In the genomic region with DNA sequence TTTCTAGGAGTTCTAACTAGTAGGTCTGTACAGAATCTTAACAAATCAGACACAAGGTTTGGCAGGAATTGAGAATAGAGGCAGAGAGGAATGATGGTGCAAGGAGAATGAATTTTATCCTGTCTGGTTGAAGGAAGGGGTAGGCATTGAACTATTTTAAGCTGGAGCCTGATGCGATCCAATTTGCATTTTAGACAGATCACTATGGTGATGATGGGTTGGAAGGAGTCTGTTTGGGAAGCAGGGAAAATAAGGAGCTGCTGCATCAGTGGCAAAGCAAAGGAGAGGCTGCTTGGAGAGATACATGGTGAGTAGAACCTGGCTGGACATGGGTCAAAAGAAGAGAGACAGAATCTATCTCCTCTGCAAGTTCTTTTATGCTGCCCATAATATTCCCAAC, we compare ENCODE assay signal across 21 cellular contexts.
DNase-seq lines count a peak whose midpoint lies in the region; TF ChIP-seq lines count a peak whose summit lies in the region.
"Had no signal": no experiment of that assay in that cellular context is flagged by ENCODE, and none has a peak within 500 bp of the region (broad histone marks: within the 10 kb centered on the region; RNA-seq: fewer than 3 reads in every experiment).

No MANE protein-coding gene starts in this region.

- POLR2A ChIA-PET in AG04450 (lab: Yijun Ruan, JAX), result interaction anchor here (0.6 kb wide), 1 partner anchor 26 kb away, joined by 3 read pairs; no protein-coding TSS in a partner anchor

- H3K27me3 ChIP-seq in AG04450 (ENCODE audit: control insufficient read depth, insufficient read depth, low read length) (no peaks in the 10 kb centered on the region), dorsolateral prefrontal cortex (no peaks in the 10 kb centered on the region)

- intact Hi-C loops in dorsolateral prefrontal cortex (cut with DNase I), result loop anchor here in 1 of 2 donors (10.0 kb wide), 1 partner anchor 74 kb away; no protein-coding TSS in a partner anchor

- no peaks in the 10 kb centered on the region for H3K36me3 ChIP-seq in SK-N-MC (ENCODE audit: insufficient read depth, low read length)

- DNase-seq in AG04450 (ENCODE audit: low read depth, low spot score) (no peak), SK-N-MC (ENCODE audit: low read depth, low spot score) (no peak), dorsolateral prefrontal cortex (peak in 1 of 10 donors; percentile 18), osteocyte (ENCODE audit: extremely low spot score, unreplicated experiment) (no peak), HCEC 1CT (no peak)
- no peak for DNase-seq in activated CD4-positive, alpha-beta T cell treated with anti-CD3 and anti-CD28 coated beads for 4 hours
- no peak for DNase-seq in activated CD8-positive, alpha-beta memory T cell treated with anti-CD3 and anti-CD28 coated beads, Interleukin-2, amount 50 U/mL, for 48 hours
- no peak for DNase-seq in stimulated activated CD4-positive, alpha-beta T cell treated with anti-CD3 and anti-CD28 coated beads, Interleukin-2, amount 100 ng/mL, for 48 hours
- DNase-seq: ACHN, EL, GF-D8, Kasumi-1, NCI-H1694, NCI-H2081 treated with DMSO at 0.1 percent for 48 hours, NCI-H2171 treated with DMSO at 0.1 percent for 48 hours, NCI-H446, PC-3, Right ventricle myocardium superior had no signal

- H3K4me3 ChIP-seq in AG04450 (ENCODE audit: low read depth, low read length), result no peak overlapping the region
- H3K4me3 ChIP-seq in SK-N-MC, result peak overlapping the region; percentile 61
- no peak overlapping the region for H3K4me3 ChIP-seq in dorsolateral prefrontal cortex

- H3K4me1 Mint-ChIP-seq in osteocyte (ENCODE audit: unreplicated experiment), result peaks cover 23% of the 10 kb centered on the region
- H3K4me1 Mint-ChIP-seq: B cell had no signal

- H3K4me3 Mint-ChIP-seq in osteocyte (ENCODE audit: unreplicated experiment), result no peak overlapping the region
- H3K4me3 Mint-ChIP-seq: B cell, CD14-positive monocyte had no signal

- H3K9me3 Mint-ChIP-seq in osteocyte (ENCODE audit: unreplicated experiment), result peaks cover 11% of the 10 kb centered on the region

- H3K27me3 Mint-ChIP-seq in osteocyte (ENCODE audit: unreplicated experiment), result no peaks in the 10 kb centered on the region

- H3K27ac ChIP-seq in AG04450 (ENCODE audit: low read depth, low read length), result peak overlapping the region; percentile 54
- peak overlapping the region; percentile 98 for H3K27ac ChIP-seq in SK-N-MC
- H3K27ac ChIP-seq in dorsolateral prefrontal cortex, result peak overlapping the region in 46 of 59 donors; percentile 2 to 87 (median 64)
- H3K27ac ChIP-seq: 22Rv1 had no signal

- TF ChIP-seq CTCF in AG04450 (IDR thresholded peaks at IDR 0.05; ENCODE audit: low read depth, low read length), result no peak
- TF ChIP-seq CTCF in dorsolateral prefrontal cortex (IDR thresholded peaks at IDR 0.05 in 54 of 56, conservative IDR thresholded peaks at IDR 0.05 in 2 of 56; ENCODE audit: low read depth in 1 of 56, partially characterized antibody in 56 of 56), result no peak
- TF ChIP-seq CTCF in osteocyte (IDR thresholded peaks at IDR 0.05), result no peak

- peak overlapping the region; percentile 63 for H3K27ac Mint-ChIP-seq in osteocyte (ENCODE audit: unreplicated experiment)
- H3K27ac Mint-ChIP-seq: B cell, CD14-positive monocyte had no signal

- CTCF ChIA-PET in AG04450 (lab: Charles Lee), result interaction anchor here (0.6 kb wide), 1 partner anchor 16 kb away, joined by 4 read pairs; no protein-coding TSS in a partner anchor

- H3K9me3 ChIP-seq in AG04450 (ENCODE audit: control insufficient read depth, insufficient read depth, low read length), result peaks cover 3% of the 10 kb centered on the region; the same call in 1 of the 2 replicates
- no peaks in the 10 kb centered on the region for H3K9me3 ChIP-seq in SK-N-MC (ENCODE audit: low read depth, low read length)

- H3K36me3 Mint-ChIP-seq in osteocyte (ENCODE audit: unreplicated experiment), result no peaks in the 10 kb centered on the region
- H3K36me3 Mint-ChIP-seq: CD14-positive monocyte had no signal

- H3K9ac ChIP-seq in SK-N-MC (ENCODE audit: insufficient read length), result no peak overlapping the region
